Comparison of ENCODE assay signal across 8 cellular contexts in the genomic region with DNA sequence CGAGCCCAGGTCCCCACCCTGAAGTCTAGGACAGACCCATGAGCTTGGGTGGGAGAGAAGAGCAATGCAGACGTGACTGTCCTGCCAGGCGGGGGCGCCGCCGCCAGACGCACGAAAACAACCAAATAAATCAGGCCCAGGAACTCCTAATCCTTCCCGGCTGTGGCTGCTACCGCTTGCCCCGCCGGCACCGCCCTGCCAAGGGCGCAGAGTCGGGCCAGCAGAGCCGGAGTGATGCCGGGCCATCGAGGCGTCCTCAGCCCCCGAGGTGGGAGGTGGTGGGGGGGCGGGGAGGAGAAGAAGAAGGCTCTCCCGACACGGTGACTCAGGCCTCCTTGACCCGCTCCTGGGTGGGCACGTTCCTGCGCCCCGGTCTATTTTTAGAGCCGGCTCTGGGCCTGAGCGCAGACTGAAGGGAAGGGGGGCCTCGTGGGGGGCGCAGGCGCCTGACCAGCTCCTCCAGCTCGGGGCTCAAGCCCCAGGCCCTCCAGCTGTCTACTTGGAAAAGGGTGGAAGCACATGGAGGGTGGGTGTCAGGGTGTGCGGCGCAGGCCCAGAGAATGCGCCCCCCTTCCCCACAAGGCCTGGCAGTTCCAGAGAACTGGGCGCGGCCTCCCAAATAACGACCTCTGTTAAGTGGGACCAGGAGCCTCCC. TPM values are rescaled to one million over a fixed set of nuclear protein-coding genes. Genes with fewer than 3 reads are reported as not detected.
DNase-seq lines count a peak whose midpoint lies in the region; ATAC-seq, FAIRE-seq and TF ChIP-seq lines count a peak whose summit lies in the region.

No MANE protein-coding gene starts in this region.

- POLR2A ChIA-PET in A549 (lab: Yijun Ruan, JAX) = interaction anchor here (0.7 to 3.0 kb wide), 6 partner anchors 10 to 299 kb away, joined by 3 to 30 read pairs (median 8); no protein-coding TSS in a partner anchor

- TF ChIP-seq CTCF in A549 (IDR thresholded peaks at IDR 0.05) = peak; percentile 56

- CTCF ChIA-PET in A549 (lab: Yijun Ruan, JAX) = interaction anchor here (0.8 to 12.0 kb wide), 28 partner anchors 10 to 165 kb away, joined by 3 to 183 read pairs (median 6); a partner anchor contains a TSS

- H3K4me1 Mint-ChIP-seq in stimulated activated memory B cell treated with anti-CD40 and anti-IgM and Interleukin-4, amounts not matched to agents 10 μg/mL and 1 μg/mL and 100 μg/mL, for 72 hours = peaks cover 21% of the 10 kb centered on the region

- TF ChIP-seq RAD21 in A549 (conservative IDR thresholded peaks at IDR 0.05 in 1 of 2, IDR thresholded peaks at IDR 0.05 in 1 of 2) = peak; percentile 28 to 36; a peak in 3 of 5 replicates

- intact Hi-C loops in left colon (cut with DNase I, micrococcal nuclease) = loop anchor here in 1 of 2 donors (10.0 kb wide), 1 partner anchor 50 kb away; no protein-coding TSS in a partner anchor

- peaks cover 2% of the 10 kb centered on the region; the same call in 1 of the 2 replicates for H3K27me3 ChIP-seq in H7 (ENCODE audit: control insufficient read depth, insufficient read depth, low read length)

- H3K27ac ChIP-seq in A549 = peak overlapping the region; percentile 91 to 94

- peak overlapping the region; percentile 69 for H3K4me3 Mint-ChIP-seq in stimulated activated memory B cell treated with anti-CD40 and anti-IgM and Interleukin-4, amounts not matched to agents 10 μg/mL and 1 μg/mL and 100 μg/mL, for 72 hours

- TF ChIP-seq POLR2A in A549 (IDR thresholded peaks at IDR 0.05; ENCODE audit: low read length) = no peak

- H3K36me3 Mint-ChIP-seq in stimulated activated memory B cell treated with anti-CD40 and anti-IgM and Interleukin-4, amounts not matched to agents 10 μg/mL and 1 μg/mL and 100 μg/mL, for 72 hours = no peaks in the 10 kb centered on the region

- H3K4me2 ChIP-seq in A549 = peak overlapping the region; percentile 94

- TF ChIP-seq EP300 in A549 (IDR thresholded peaks at IDR 0.05) = no peak

- H3K36me3 ChIP-seq in H7 (replicated peaks; ENCODE audit: control insufficient read depth, insufficient read depth, low read length) = no peaks in the 10 kb centered on the region

- DNase-seq in A549 (ENCODE audit: low read depth in 1 of 2, low spot score in 1 of 2) (peak; percentile 55 to 69), H7 (peak; percentile 89), SW480 (ENCODE audit: low spot score) (peak; percentile 65), dedifferentiated amniotic fluid mesenchymal stem cell (ENCODE audit: extremely low spot score) (peak; percentile 55), left colon (peak; percentile 58 to 77), NCI-H1694 (lab: John Stamatoyannopoulos, UW) (no peak)

- H3K9me3 Mint-ChIP-seq in stimulated activated memory B cell treated with anti-CD40 and anti-IgM and Interleukin-4, amounts not matched to agents 10 μg/mL and 1 μg/mL and 100 μg/mL, for 72 hours = no peaks in the 10 kb centered on the region

- H3K27me3 Mint-ChIP-seq in stimulated activated memory B cell treated with anti-CD40 and anti-IgM and Interleukin-4, amounts not matched to agents 10 μg/mL and 1 μg/mL and 100 μg/mL, for 72 hours = peaks cover 34% of the 10 kb centered on the region

- peak overlapping the region; percentile 26 for H3K27ac Mint-ChIP-seq in stimulated activated memory B cell treated with anti-CD40 and anti-IgM and Interleukin-4, amounts not matched to agents 10 μg/mL and 1 μg/mL and 100 μg/mL, for 72 hours

- no peak for FAIRE-seq in A549 (lab: Jason Lieb, UNC)

- peak; percentile 54 to 58 for ATAC-seq in A549
- peak; percentile 30 for ATAC-seq in left colon
- peak; percentile 38 for ATAC-seq in stimulated activated memory B cell treated with anti-CD40 and anti-IgM and Interleukin-4, amounts not matched to agents 10 μg/mL and 1 μg/mL and 100 μg/mL, for 72 hours
- ATAC-seq in GM19324 (IDR thresholded peaks at IDR 0.05; ENCODE audit: low FRiP score, unreplicated experiment) = no peak

- peaks cover 53% of the 10 kb centered on the region for H3K4me1 ChIP-seq in A549

- H3K9me3 ChIP-seq in A549 = no peaks in the 10 kb centered on the region

- 4% methylated on average over 11 of the region's 39 CpGs for WGBS in A549 (ENCODE audit: missing lambda C conversion rate)

- peak overlapping the region; percentile 49 for H3K4me3 ChIP-seq in A549
- peak overlapping the region; percentile 58 for H3K4me3 ChIP-seq in H7 (ENCODE audit: insufficient read depth, low read depth, low read length)

TF ChIP-seq in A549, 52 proteins besides CTCF, POLR2A, EP300 and RAD21:
- no peak for TF ChIP-seq HOXB5 (CRISPR knock-in tag; IDR thresholded peaks at IDR 0.05)
- no peak for TF ChIP-seq RFX5 (IDR thresholded peaks at IDR 0.05)
- no peak for TF ChIP-seq NR3C1 (IDR thresholded peaks at IDR 0.05)
- TF ChIP-seq, protein P1, sequence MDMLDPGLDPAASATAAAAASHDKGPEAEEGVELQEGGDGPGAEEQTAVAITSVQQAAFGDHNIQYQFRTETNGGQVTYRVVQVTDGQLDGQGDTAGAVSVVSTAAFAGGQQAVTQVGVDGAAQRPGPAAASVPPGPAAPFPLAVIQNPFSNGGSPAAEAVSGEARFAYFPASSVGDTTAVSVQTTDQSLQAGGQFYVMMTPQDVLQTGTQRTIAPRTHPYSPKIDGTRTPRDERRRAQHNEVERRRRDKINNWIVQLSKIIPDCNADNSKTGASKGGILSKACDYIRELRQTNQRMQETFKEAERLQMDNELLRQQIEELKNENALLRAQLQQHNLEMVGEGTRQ (IDR thresholded peaks at IDR 0.05) = no peak
- TF ChIP-seq TP53 (CRISPR knock-in tag; IDR thresholded peaks at IDR 0.05) = no peak
- TF ChIP-seq TFCP2L1 (CRISPR knock-in tag; IDR thresholded peaks at IDR 0.05) = no peak
- no peak for TF ChIP-seq HOXA7 (CRISPR knock-in tag; IDR thresholded peaks at IDR 0.05)
- TF ChIP-seq, protein P2, sequence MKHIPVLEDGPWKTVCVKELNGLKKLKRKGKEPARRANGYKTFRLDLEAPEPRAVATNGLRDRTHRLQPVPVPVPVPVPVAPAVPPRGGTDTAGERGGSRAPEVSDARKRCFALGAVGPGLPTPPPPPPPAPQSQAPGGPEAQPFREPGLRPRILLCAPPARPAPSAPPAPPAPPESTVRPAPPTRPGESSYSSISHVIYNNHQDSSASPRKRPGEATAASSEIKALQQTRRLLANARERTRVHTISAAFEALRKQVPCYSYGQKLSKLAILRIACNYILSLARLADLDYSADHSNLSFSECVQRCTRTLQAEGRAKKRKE (CRISPR knock-in tag; IDR thresholded peaks at IDR 0.05; ENCODE audit: low read depth) = no peak
- TF ChIP-seq, protein P3, sequence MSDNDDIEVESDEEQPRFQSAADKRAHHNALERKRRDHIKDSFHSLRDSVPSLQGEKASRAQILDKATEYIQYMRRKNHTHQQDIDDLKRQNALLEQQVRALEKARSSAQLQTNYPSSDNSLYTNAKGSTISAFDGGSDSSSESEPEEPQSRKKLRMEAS (IDR thresholded peaks at IDR 0.05) = peak; percentile 39
- TF ChIP-seq FOXS1 (CRISPR knock-in tag; IDR thresholded peaks at IDR 0.05) = no peak
- no peak for TF ChIP-seq HEYL (CRISPR knock-in tag; IDR thresholded peaks at IDR 0.05)
- TF ChIP-seq EHF (CRISPR knock-in tag; IDR thresholded peaks at IDR 0.05) = no peak
- peak; percentile 50 for TF ChIP-seq SMC3 (IDR thresholded peaks at IDR 0.05)
- 0 out of 2 replicates have a peak, but pooled peaks have one; percentile 3 for TF ChIP-seq GATA3 (IDR thresholded peaks at IDR 0.05; ENCODE audit: borderline replicate concordance)
- no peak for TF ChIP-seq FOSB (CRISPR knock-in tag; IDR thresholded peaks at IDR 0.05)
- no peak for TF ChIP-seq FOSL2 (IDR thresholded peaks at IDR 0.05)
- peak; percentile 36 for TF ChIP-seq FOSL2 (CRISPR knock-in tag; IDR thresholded peaks at IDR 0.05)
- no peak for TF ChIP-seq KDM5A (IDR thresholded peaks at IDR 0.05)
- no peak for TF ChIP-seq CEBPB (IDR thresholded peaks at IDR 0.05)
- TF ChIP-seq JUN (IDR thresholded peaks at IDR 0.05) = peak in 1 of 2 experiments; percentile 32; a peak in 1 of 5 replicates

RNA-seq across cellular contexts. Expression of a gene that starts 10.8 kb away (rescaled TPM):
- polyA plus RNA-seq in A549 (2011; rRNA removed) (1.4 and 1.5 TPM in 2 replicates), A549 (2017; fragmentation: RNase III; extraction: RNeasy Plus Mini Kit Qiagen cat#74134 plus additional on column Dnase treatment) (8.1 to 11.1 TPM (median 10.4 TPM) in 3 replicates)
- polyA plus RNA-seq in A549 (2012; cell fraction: cytosol; rRNA removed) = 2.4 and 3.5 TPM in 2 replicates
- polyA plus RNA-seq in A549 (2012; cell fraction: nucleus; rRNA removed) = 15.3 and 19.1 TPM in 2 replicates
- 0.95 and 1.4 TPM in 2 replicates for polyA minus RNA-seq in A549 (2011; rRNA and poly(A)+ RNA removed)
- total RNA-seq in H7 (2014; rRNA removed; shearing (Covaris generic)) = 10.3 and 13.8 TPM in 2 replicates
- 10 to 100 TPM; 15.7 to 23.3 TPM for total RNA-seq in left colon

RNA-seq across cellular contexts. Expression of a gene that starts 49.6 kb away (rescaled TPM):
- polyA plus RNA-seq in A549 (2011; rRNA removed) (2.3 and 2.7 TPM in 2 replicates), A549 (2017; fragmentation: RNase III; extraction: RNeasy Plus Mini Kit Qiagen cat#74134 plus additional on column Dnase treatment) (6.3 to 7.0 TPM (median 6.6 TPM) in 3 replicates)
- polyA plus RNA-seq in A549 (2012; cell fraction: cytosol; rRNA removed) = 6.5 and 9.5 TPM in 2 replicates
- 28.3 and 34.0 TPM in 2 replicates for polyA plus RNA-seq in A549 (2012; cell fraction: nucleus; rRNA removed)
- polyA minus RNA-seq in A549 (2011; rRNA and poly(A)+ RNA removed) = 2.5 and 3.3 TPM in 2 replicates
- 28.0 and 39.8 TPM in 2 replicates for total RNA-seq in H7 (2014; rRNA removed; shearing (Covaris generic))
- total RNA-seq in left colon = under 1 TPM; 0.79 to 0.89 TPM

Comparison
In these comparisons a context has a peak if more than half of its experiments do, and no peak if none do; other contexts are left out.
1. RNA of a gene that starts 49.6 kb away (total RNA-seq): 28.0 to 39.8 TPM in H7; 0.79 to 0.89 TPM in left colon; every median in the first group is over 10 times any median in the second.